ENCODE assay signal across 28 cellular contexts in genomic region chr4:5322321-5322720, GRCh38.
"Had no signal": no experiment of that assay in that cellular context is flagged by ENCODE, and none has a peak within 500 bp of the region (broad histone marks: within the 10 kb centered on the region; RNA-seq: fewer than 3 reads in every experiment).

No MANE protein-coding gene starts in this region.

- H3K27me3 ChIP-seq: colonic mucosa, foreskin keratinocyte, heart right ventricle, right atrium auricular region, spleen, tibial nerve, upper lobe of left lung had no signal

- H3K4me1 ChIP-seq: colonic mucosa, foreskin keratinocyte, heart right ventricle, lower lobe of right lung, prostate gland, right atrium auricular region, spleen, tibial nerve, upper lobe of left lung had no signal

- H3K9me3 ChIP-seq: colonic mucosa, prostate gland, thoracic aorta had no signal

- DNase-seq: colonic mucosa; effector CD8-positive, alpha-beta T cell; endodermal cell; foreskin keratinocyte; glutamatergic neuron; heart right ventricle; hypothalamus; immature natural killer cell; islet precursor cell; left ventricle myocardium superior; lower lobe of right lung; naive thymus-derived CD8-positive, alpha-beta T cell; nephron progenitor cell; nucleus accumbens; spleen; stimulated activated CD4-positive, alpha-beta T cell treated with anti-CD3 and anti-CD28 coated beads, Interleukin-4, amount 100 ng/mL, for 4 hours; stimulated activated naive CD8-positive, alpha-beta T cell treated with anti-CD3 and anti-CD28 coated beads, Interleukin-15, Interleukin-2, amounts not matched to agents 100 U/mL and 50 U/mL, for 24 hours; substantia nigra had no signal

- H3K36me3 ChIP-seq: colonic mucosa, heart right ventricle, lower lobe of right lung, prostate gland, right atrium auricular region, spleen, thoracic aorta, upper lobe of left lung had no signal

- H3K27ac ChIP-seq: colonic mucosa, epithelial cell of prostate, foreskin keratinocyte, heart right ventricle, lower lobe of right lung, prostate gland, right atrium auricular region, spleen, thoracic aorta, tibial nerve, upper lobe of left lung had no signal

- FAIRE-seq: urothelium cell line had no signal

- ATAC-seq: esophagus mucosa; foreskin keratinocyte; heart right ventricle; left ventricle myocardium superior; lower lobe of right lung; naive thymus-derived CD8-positive, alpha-beta T cell; sciatic nerve; stimulated activated memory B cell treated with anti-CD40 and anti-IgM and Interleukin-4, amounts not matched to agents 10 μg/mL and 1 μg/mL and 100 μg/mL, for 72 hours; stimulated activated naive CD8-positive, alpha-beta T cell treated with anti-CD3 and anti-CD28 coated beads, Interleukin-15, Interleukin-2, amounts not matched to agents 100 U/mL and 50 U/mL, for 24 hours had no signal

- H3K4me3 ChIP-seq: colonic mucosa, heart right ventricle, lower lobe of right lung, prostate gland, right atrium auricular region, spleen, thoracic aorta, tibial nerve, upper lobe of left lung had no signal
